In the genomic region with DNA sequence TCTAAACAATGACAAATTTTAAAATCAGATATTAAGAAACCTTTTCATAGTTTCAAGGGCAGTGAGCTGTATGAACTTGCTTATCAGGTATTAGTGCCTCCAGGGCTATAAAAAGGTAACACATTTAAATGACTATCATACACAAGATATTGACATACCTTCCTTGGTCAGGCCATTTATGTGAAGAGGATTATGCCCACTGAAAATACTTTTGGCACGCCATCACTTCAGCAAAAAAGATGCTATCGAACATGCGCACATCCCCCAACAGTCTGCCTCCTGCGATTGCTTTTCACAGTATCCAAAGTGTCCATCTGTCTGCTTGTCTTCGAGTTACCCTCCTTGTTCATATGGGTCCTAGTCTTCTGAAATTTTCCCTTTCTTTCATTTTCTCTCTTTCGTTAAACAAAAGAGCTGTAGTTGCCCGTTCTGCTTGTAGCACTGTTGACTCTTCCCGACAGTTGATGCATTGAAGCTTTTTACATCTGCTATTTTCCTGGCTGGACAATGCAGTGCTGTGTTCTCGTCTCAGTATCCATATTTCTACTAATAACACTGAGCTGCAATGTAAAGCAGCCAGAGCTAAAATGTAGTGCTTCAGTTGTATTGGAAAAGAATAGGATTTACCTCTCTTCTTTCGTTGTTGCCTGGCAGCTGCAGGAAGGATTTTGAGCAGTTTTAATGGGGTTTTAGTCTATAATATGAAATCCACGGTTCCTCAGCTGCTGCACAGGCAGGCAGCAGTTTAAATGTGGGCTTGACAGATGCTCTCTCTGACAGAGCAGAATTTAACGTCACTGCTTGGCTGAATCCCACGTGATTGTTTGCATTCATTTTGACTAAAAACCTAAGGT, we compare ENCODE assay signal across 8 cellular contexts. TPM values are rescaled to one million over a fixed set of nuclear protein-coding genes. Genes with fewer than 3 reads are reported as not detected.
DNase-seq lines count a peak whose midpoint lies in the region; ATAC-seq, FAIRE-seq and TF ChIP-seq lines count a peak whose summit lies in the region.

A gene with protein sequence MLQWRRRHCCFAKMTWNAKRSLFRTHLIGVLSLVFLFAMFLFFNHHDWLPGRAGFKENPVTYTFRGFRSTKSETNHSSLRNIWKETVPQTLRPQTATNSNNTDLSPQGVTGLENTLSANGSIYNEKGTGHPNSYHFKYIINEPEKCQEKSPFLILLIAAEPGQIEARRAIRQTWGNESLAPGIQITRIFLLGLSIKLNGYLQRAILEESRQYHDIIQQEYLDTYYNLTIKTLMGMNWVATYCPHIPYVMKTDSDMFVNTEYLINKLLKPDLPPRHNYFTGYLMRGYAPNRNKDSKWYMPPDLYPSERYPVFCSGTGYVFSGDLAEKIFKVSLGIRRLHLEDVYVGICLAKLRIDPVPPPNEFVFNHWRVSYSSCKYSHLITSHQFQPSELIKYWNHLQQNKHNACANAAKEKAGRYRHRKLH (minus strand): TSS at position 753 of the 854 bp plus-strand sequence. CDS start 5,051 bp downstream, outside the sequence.

- no peaks in the 10 kb centered on the region for H3K27me3 ChIP-seq in bronchial epithelial cell (ENCODE audit: control insufficient read depth, insufficient read depth, low read length)

- H3K36me3 Mint-ChIP-seq in stimulated activated naive CD8-positive, alpha-beta T cell treated with anti-CD3 and anti-CD28 coated beads, Interleukin-15, Interleukin-2, amounts not matched to agents 100 ng/mL and 50 ng/mL, for 24 hours (ENCODE audit: low read depth) = peaks cover under 1% of the 10 kb centered on the region

- H3K27ac Mint-ChIP-seq in stimulated activated naive CD8-positive, alpha-beta T cell treated with anti-CD3 and anti-CD28 coated beads, Interleukin-15, Interleukin-2, amounts not matched to agents 100 ng/mL and 50 ng/mL, for 24 hours = peak within 1 kb of the TSS; percentile 75

- H3K9me3 Mint-ChIP-seq in stimulated activated naive CD8-positive, alpha-beta T cell treated with anti-CD3 and anti-CD28 coated beads, Interleukin-15, Interleukin-2, amounts not matched to agents 100 ng/mL and 50 ng/mL, for 24 hours = no peaks in the 10 kb centered on the region

- no peak for FAIRE-seq in bronchial epithelial cell (lab: Jason Lieb, UNC)

- no peaks in the 10 kb centered on the region for H3K27me3 Mint-ChIP-seq in stimulated activated naive CD8-positive, alpha-beta T cell treated with anti-CD3 and anti-CD28 coated beads, Interleukin-15, Interleukin-2, amounts not matched to agents 100 ng/mL and 50 ng/mL, for 24 hours

- DNase-seq in activated effector memory CD4-positive, alpha-beta T cell treated with Interleukin-2 at 50 U/mL for 16 hours = peak; percentile 19
- no peak for DNase-seq in activated effector memory CD4-positive, alpha-beta T cell treated with anti-CD3 and anti-CD28 coated beads, Interleukin-2, amount 50 U/mL, for 16 hours
- DNase-seq in NCI-H774 (lab: John Stamatoyannopoulos, UW) (peak; percentile 72), bronchial epithelial cell (ENCODE audit: low read depth) (peak; percentile 66), left kidney (ENCODE audit: low read depth, low spot score) (peak; percentile 77)
- no peak for DNase-seq in NK-92 treated with Interleukin-12 subunit alpha and Interleukin-12 subunit beta, amount 100 ng/mL, for 24 hours (lab: John Stamatoyannopoulos, UW)

- no peak for ATAC-seq in HG03520 (IDR thresholded peaks at IDR 0.05; ENCODE audit: unreplicated experiment)

- no peak for TF ChIP-seq CTCF in bronchial epithelial cell (IDR thresholded peaks at IDR 0.05; ENCODE audit: insufficient read depth, low read length, severe bottlenecking)

- H3K36me3 ChIP-seq in bronchial epithelial cell (ENCODE audit: control insufficient read depth, insufficient read depth, low read length) = no peaks in the 10 kb centered on the region

- H3K4me3 Mint-ChIP-seq in stimulated activated naive CD8-positive, alpha-beta T cell treated with anti-CD3 and anti-CD28 coated beads, Interleukin-15, Interleukin-2, amounts not matched to agents 100 ng/mL and 50 ng/mL, for 24 hours = peak within 1 kb of the TSS; percentile 63

- peaks cover 57% of the 10 kb centered on the region for H3K4me1 Mint-ChIP-seq in stimulated activated naive CD8-positive, alpha-beta T cell treated with anti-CD3 and anti-CD28 coated beads, Interleukin-15, Interleukin-2, amounts not matched to agents 100 ng/mL and 50 ng/mL, for 24 hours (ENCODE audit: low read depth)

- H3K4me3 ChIP-seq in bronchial epithelial cell (ENCODE audit: low read depth, low read length) = no peak within 1 kb of the TSS

RNA-seq across cellular contexts. Expression of the gene that starts here (rescaled TPM):
- total RNA-seq in bronchial epithelial cell = not detected in 2 replicates

Comparison
In these comparisons a context has a peak if more than half of its experiments do, and no peak if none do; other contexts are left out.
1. DNase-seq: peak in activated effector memory CD4-positive, alpha-beta T cell treated with Interleukin-2 at 50 U/mL for 16 hours (single experiment), NCI-H774 (single experiment) and left kidney (single experiment); none in activated effector memory CD4-positive, alpha-beta T cell treated with anti-CD3 and anti-CD28 coated beads, Interleukin-2, amount 50 U/mL, for 16 hours (single experiment) and NK-92 treated with Interleukin-12 subunit alpha and Interleukin-12 subunit beta, amount 100 ng/mL, for 24 hours (single experiment).
2. Peak in DNase-seq in bronchial epithelial cell; RNA of the gene not detected or under 1 TPM.